10 cellular contexts compared by ENCODE assay signal in the genomic region with DNA sequence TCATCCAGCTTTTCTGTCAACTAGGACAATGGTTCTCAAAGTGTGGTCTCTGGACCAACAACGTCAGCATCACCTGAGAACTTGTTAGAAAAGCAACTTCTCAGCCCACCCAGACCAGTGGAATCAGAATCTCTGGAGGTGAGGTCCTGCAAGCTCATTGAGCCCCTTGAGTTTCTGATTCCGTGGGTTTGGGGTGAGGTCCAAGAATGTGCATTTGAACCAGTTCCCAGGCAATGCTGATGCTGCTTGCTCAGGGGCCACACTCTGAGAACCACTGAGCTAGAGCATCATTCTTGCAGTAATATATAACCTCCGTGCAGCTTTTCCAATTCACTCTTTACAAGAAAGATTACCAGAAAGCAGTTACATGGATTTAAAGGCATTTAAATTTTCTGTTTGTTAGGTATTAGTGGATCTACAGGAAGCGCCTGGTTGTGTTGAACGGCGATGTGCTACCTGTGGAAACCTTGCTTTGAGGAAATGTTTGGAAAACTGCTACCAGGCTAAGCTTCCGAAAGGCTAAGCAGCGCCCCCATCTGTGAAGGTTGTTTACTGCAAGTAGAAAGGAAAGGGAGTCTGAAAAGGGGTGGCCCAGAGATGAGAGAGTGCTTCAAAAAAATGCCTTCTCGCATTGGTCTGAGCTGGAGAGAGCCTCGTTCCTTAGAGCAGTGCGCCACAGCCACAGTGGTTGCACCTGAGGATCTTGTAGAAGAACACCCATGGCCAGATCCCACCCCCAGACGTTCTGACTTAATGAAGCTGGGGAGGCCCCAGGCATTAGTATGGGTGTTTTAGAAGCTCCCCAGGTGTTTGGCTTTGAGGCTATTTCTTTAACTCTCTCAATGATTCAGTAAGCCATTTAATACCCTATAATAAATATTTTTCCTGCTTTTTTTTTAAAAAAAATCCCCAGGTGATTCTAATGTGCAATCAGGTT. TPM values are rescaled to one million over a fixed set of nuclear protein-coding genes. Genes with fewer than 3 reads are reported as not detected.
DNase-seq lines count a peak whose midpoint lies in the region; ATAC-seq, FAIRE-seq and TF ChIP-seq lines count a peak whose summit lies in the region.
"Had no signal": no experiment of that assay in that cellular context is flagged by ENCODE, and none has a peak within 500 bp of the region (broad histone marks: within the 10 kb centered on the region; RNA-seq: fewer than 3 reads in every experiment).

No MANE protein-coding gene starts in this region.

- peak; percentile 54 to 74 for DNase-seq in cardiac muscle cell (ENCODE audit: low read depth in 1 of 2, low spot score in 1 of 2)
- no peak for DNase-seq in Right ventricle myocardium inferior (ENCODE audit: missing footprints)
- peak; percentile 6 for DNase-seq in NCI-H146 (lab: John Stamatoyannopoulos, UW)
- peak; percentile 44 to 63 for DNase-seq in activated CD4-positive, alpha-beta T cell treated with anti-CD3 and anti-CD28 coated beads, Interleukin-2, amount 50 U/mL, for 48 hours
- peak; percentile 51 for DNase-seq in fibroblast of the aortic adventitia (ENCODE audit: low read depth)
- DNase-seq in posterior cingulate gyrus, result peak in 7 of 10 donors; percentile 27 to 88 (median 52)
- DNase-seq in frontal cortex (ENCODE audit: low spot score in 2 of 2), result no peak

- ATAC-seq in Right ventricle myocardium inferior (no peak), HG02981 (IDR thresholded peaks at IDR 0.05; ENCODE audit: unreplicated experiment) (no peak)

- no peak overlapping the region for H3K27ac ChIP-seq in cardiac muscle cell

- peaks cover 16% of the 10 kb centered on the region for H3K4me1 ChIP-seq in cardiac muscle cell (ENCODE audit: low read depth)

- FAIRE-seq in frontal cortex (lab: Jason Lieb, UNC), result no peak

- H3K9me3 ChIP-seq in cardiac muscle cell (ENCODE audit: low read depth), result no peaks in the 10 kb centered on the region

- H3K4me3 ChIP-seq in cardiac muscle cell (no peak overlapping the region), fibroblast of the aortic adventitia (ENCODE audit: low read depth, low read length) (no peak overlapping the region)

- intact Hi-C loops in Right ventricle myocardium inferior (cut with DNase I), result loop anchor here (5.0 kb wide), 1 partner anchor 34 kb away; no protein-coding TSS in a partner anchor
- intact Hi-C loops in posterior cingulate gyrus (cut with DNase I), result loop anchor here (1.0 kb wide), 1 partner anchor 114 kb away; no protein-coding TSS in a partner anchor

- TF ChIP-seq CTCF in cardiac muscle cell (IDR thresholded peaks at IDR 0.05; ENCODE audit: low read depth, low read length), result peak; percentile 78
- peak; percentile 69 for TF ChIP-seq CTCF in fibroblast of the aortic adventitia (IDR thresholded peaks at IDR 0.05; ENCODE audit: insufficient read depth, low read length)

- H3K36me3 ChIP-seq in cardiac muscle cell, result peaks cover 7% of the 10 kb centered on the region

- no peaks in the 10 kb centered on the region for H3K27me3 ChIP-seq in cardiac muscle cell

RNA-seq across cellular contexts. Expression of gene RLBP1, which starts 50.0 kb away (rescaled TPM):
- total RNA-seq in cardiac muscle cell (not detected in 2 replicates), Right ventricle myocardium inferior (not detected), fibroblast of the aortic adventitia (ENCODE audit: low replicate concordance) (not detected in 2 replicates), frontal cortex (3.3 TPM)
- polyA plus RNA-seq in cardiac muscle cell, result 0.40 TPM in 1 of 2 replicates, not detected in the other
- total RNA-seq: glomerular endothelial cell, urinary bladder had no signal
- polyA plus RNA-seq: urinary bladder had no signal

Comparison
In these comparisons a context has a peak if more than half of its experiments do, and no peak if none do; other contexts are left out.
1. DNase-seq: peak in cardiac muscle cell (2 of 2), NCI-H146 (single experiment), activated CD4-positive, alpha-beta T cell treated with anti-CD3 and anti-CD28 coated beads, Interleukin-2, amount 50 U/mL, for 48 hours (2 of 2), fibroblast of the aortic adventitia (single experiment) and posterior cingulate gyrus (7 of 10); none in Right ventricle myocardium inferior (single experiment) and frontal cortex (0 of 2).